In genomic region chr6:106444777-106445507, GRCh38 we compare ENCODE assay signal across 8 cellular contexts.
DNase-seq lines count a peak whose midpoint lies in the region; ATAC-seq and TF ChIP-seq lines count a peak whose summit lies in the region.

No MANE protein-coding gene starts in this region.

- H3K4me1 Mint-ChIP-seq in activated T-cell treated with anti-CD3 and anti-CD28 coated beads, Interleukin-2, amount 50 U/mL, for 4 hours (ENCODE audit: low read depth): peaks cover 13% of the 10 kb centered on the region

- no peak overlapping the region for H3K4me3 ChIP-seq in NB4 (ENCODE audit: low read depth, low read length)

- H3K4me3 Mint-ChIP-seq in activated T-cell treated with anti-CD3 and anti-CD28 coated beads, Interleukin-2, amount 50 U/mL, for 4 hours: no peak overlapping the region

- no peaks in the 10 kb centered on the region for H3K9me3 Mint-ChIP-seq in activated T-cell treated with anti-CD3 and anti-CD28 coated beads, Interleukin-2, amount 50 U/mL, for 4 hours

- TF ChIP-seq CTCF in NB4 (IDR thresholded peaks at IDR 0.05; ENCODE audit: low read depth, low read length): peak; percentile 55

- no peak for DNase-seq in activated T-cell treated with anti-CD3 and anti-CD28 coated beads, Interleukin-2, amount 50 U/mL, for 4 hours
- DNase-seq in activated T-cell treated with anti-CD3 and anti-CD28 coated beads, Interleukin-2, amount 50 U/mL, for 48 hours: no peak
- peak; percentile 81 for DNase-seq in NB4 (ENCODE audit: low read depth)
- peak; percentile 74 for DNase-seq in epidermal melanocyte (ENCODE audit: insufficient read length, low spot score)
- DNase-seq in mucosa of gallbladder (ENCODE audit: low spot score): peak; percentile 38
- DNase-seq in GOT3 (lab: John Stamatoyannopoulos, UW): no peak

- no peaks in the 10 kb centered on the region for H3K36me3 Mint-ChIP-seq in activated T-cell treated with anti-CD3 and anti-CD28 coated beads, Interleukin-2, amount 50 U/mL, for 4 hours (ENCODE audit: insufficient read depth)

- peak; percentile 58 to 80 for ATAC-seq in activated T-cell treated with anti-CD3 and anti-CD28 coated beads, Interleukin-2, amount 50 U/mL, for 4 hours
- ATAC-seq in GM21786 (IDR thresholded peaks at IDR 0.05; ENCODE audit: unreplicated experiment) (peak; percentile 56), SK-N-SH treated with all-trans-retinoic acid at 6 μM for 48 hours (peak; percentile 90)

- peaks cover 32% of the 10 kb centered on the region for H3K27me3 Mint-ChIP-seq in activated T-cell treated with anti-CD3 and anti-CD28 coated beads, Interleukin-2, amount 50 U/mL, for 4 hours (ENCODE audit: low read depth)

- no peak for TF ChIP-seq POLR2A in NB4 (IDR thresholded peaks at IDR 0.05; ENCODE audit: extremely low read depth, insufficient read length)

TF ChIP-seq in SK-N-SH treated with all-trans-retinoic acid at 6 μM for 48 hours, 23 proteins besides CTCF, POLR2A, EP300 and RAD21:
- TF ChIP-seq ZNF70 (CRISPR knock-in tag; IDR thresholded peaks at IDR 0.05) (no peak), TCF4 (CRISPR knock-in tag; IDR thresholded peaks at IDR 0.05; ENCODE audit: borderline replicate concordance) (no peak), SNAI2 (CRISPR knock-in tag; IDR thresholded peaks at IDR 0.05) (no peak), TSHZ2 (CRISPR knock-in tag; IDR thresholded peaks at IDR 0.05) (no peak), GLIS3 (CRISPR knock-in tag; IDR thresholded peaks at IDR 0.05) (no peak), ZFP3 (CRISPR knock-in tag; IDR thresholded peaks at IDR 0.05) (no peak), BACH2 (CRISPR knock-in tag; IDR thresholded peaks at IDR 0.05; ENCODE audit: borderline replicate concordance) (no peak)

Comparison
In these comparisons a context has a peak if more than half of its experiments do, and no peak if none do; other contexts are left out.
1. DNase-seq: peak in NB4 (single experiment), epidermal melanocyte (single experiment) and mucosa of gallbladder (single experiment); none in activated T-cell treated with anti-CD3 and anti-CD28 coated beads, Interleukin-2, amount 50 U/mL, for 4 hours (single experiment), activated T-cell treated with anti-CD3 and anti-CD28 coated beads, Interleukin-2, amount 50 U/mL, for 48 hours (0 of 2) and GOT3 (single experiment).
2. Peak in every context shown above with its lines, with median percentiles within 50 percentile points of each other: ATAC-seq.